In genomic region chr6:138570716-138571020, GRCh38 we compare ENCODE assay signal across 15 cellular contexts.
DNase-seq lines count a peak whose midpoint lies in the region; ATAC-seq and TF ChIP-seq lines count a peak whose summit lies in the region.
"Had no signal": no experiment of that assay in that cellular context is flagged by ENCODE, and none has a peak within 500 bp of the region (broad histone marks: within the 10 kb centered on the region; RNA-seq: fewer than 3 reads in every experiment).

No MANE protein-coding gene starts in this region.

- H2BK12ac ChIP-seq in trophoblast cell (ENCODE audit: low read length), result no peak overlapping the region

- peaks cover 10 to 12% of the 10 kb centered on the region in 2 experiments for H3K4me1 ChIP-seq in trophoblast cell (ENCODE audit: control insufficient read depth in 1 of 2, insufficient read depth in 2 of 2, low read length in 2 of 2)

- H3K36me3 Mint-ChIP-seq in activated CD4-positive, alpha-beta T cell treated with anti-CD3 and anti-CD28 coated beads, Interleukin-2, amount 10 ng/mL, durations not matched to agents 24 days and 14 days (ENCODE audit: low read depth), result no peaks in the 10 kb centered on the region
- H3K36me3 Mint-ChIP-seq in type B pancreatic cell, result no peaks in the 10 kb centered on the region
- H3K36me3 Mint-ChIP-seq: natural killer cell treated with Interleukin-12 subunit alpha and Interleukin-12 subunit beta and Interleukin-15 and Interleukin-18, amount 100 ng/mL, for 72 hours had no signal

- no peak overlapping the region for H4K8ac ChIP-seq in trophoblast cell (ENCODE audit: low read depth, low read length)

- no peak overlapping the region for H3K27ac Mint-ChIP-seq in activated CD4-positive, alpha-beta T cell treated with anti-CD3 and anti-CD28 coated beads, Interleukin-2, amount 10 ng/mL, durations not matched to agents 24 days and 14 days
- no peak overlapping the region for H3K27ac Mint-ChIP-seq in type B pancreatic cell
- H3K27ac Mint-ChIP-seq: natural killer cell treated with Interleukin-12 subunit alpha and Interleukin-12 subunit beta and Interleukin-15 and Interleukin-18, amount 100 ng/mL, for 72 hours had no signal

- H2BK5ac ChIP-seq in trophoblast cell (ENCODE audit: low read depth, low read length, poor library complexity), result no peak overlapping the region

- H2AFZ ChIP-seq in trophoblast cell (ENCODE audit: insufficient read depth, low read length, poor library complexity), result no peak overlapping the region

- H3K79me2 ChIP-seq in trophoblast cell (ENCODE audit: control insufficient read depth, insufficient read depth, low read length, poor library complexity), result peaks cover 7% of the 10 kb centered on the region

- no peak overlapping the region for H3K27ac ChIP-seq in trophoblast cell (ENCODE audit: low read depth, low read length)

- no peak overlapping the region for H4K91ac ChIP-seq in trophoblast cell (ENCODE audit: low read depth, low read length)

- peaks cover 5% of the 10 kb centered on the region for H3K79me1 ChIP-seq in trophoblast cell (ENCODE audit: low read length)

- H4K12ac ChIP-seq in trophoblast cell (ENCODE audit: low read depth, low read length), result no peak overlapping the region

- no peaks in the 10 kb centered on the region for H3K27me3 ChIP-seq in trophoblast cell (ENCODE audit: insufficient read depth, low read length)

- H3K9me3 ChIP-seq in trophoblast cell (ENCODE audit: insufficient read depth, low read depth, low read length), result no peaks in the 10 kb centered on the region

- no peak overlapping the region for H3K4ac ChIP-seq in trophoblast cell (ENCODE audit: low read depth, low read length)

- TF ChIP-seq CTCF in retinal pigment epithelial cell (conservative IDR thresholded peaks at IDR 0.05; ENCODE audit: low read depth, low read length) (no peak), type B pancreatic cell (conservative IDR thresholded peaks at IDR 0.05) (no peak)

- H2BK120ac ChIP-seq in trophoblast cell (ENCODE audit: insufficient read depth, low read length, poor library complexity), result no peak overlapping the region

- no peak overlapping the region for H3K4me2 ChIP-seq in trophoblast cell (ENCODE audit: low read length)

- H3K18ac ChIP-seq in trophoblast cell (ENCODE audit: low read length), result no peak overlapping the region

- H3K14ac ChIP-seq in trophoblast cell (ENCODE audit: low read length), result no peak overlapping the region

- H3K27me3 Mint-ChIP-seq in activated CD4-positive, alpha-beta T cell treated with anti-CD3 and anti-CD28 coated beads, Interleukin-2, amount 10 ng/mL, durations not matched to agents 24 days and 14 days, result peaks cover 20% of the 10 kb centered on the region
- H3K27me3 Mint-ChIP-seq in type B pancreatic cell, result no peaks in the 10 kb centered on the region

- H2AK5ac ChIP-seq in trophoblast cell (ENCODE audit: low read length), result no peak overlapping the region

- no peaks in the 10 kb centered on the region for H3K4me1 Mint-ChIP-seq in activated CD4-positive, alpha-beta T cell treated with anti-CD3 and anti-CD28 coated beads, Interleukin-2, amount 10 ng/mL, durations not matched to agents 24 days and 14 days
- peaks cover 19% of the 10 kb centered on the region for H3K4me1 Mint-ChIP-seq in type B pancreatic cell (ENCODE audit: unreplicated experiment)

- H3K4me3 Mint-ChIP-seq in activated CD4-positive, alpha-beta T cell treated with anti-CD3 and anti-CD28 coated beads, Interleukin-2, amount 10 ng/mL, durations not matched to agents 24 days and 14 days, result no peak overlapping the region
- no peak overlapping the region for H3K4me3 Mint-ChIP-seq in type B pancreatic cell
- H3K4me3 Mint-ChIP-seq: natural killer cell treated with Interleukin-12 subunit alpha and Interleukin-12 subunit beta and Interleukin-15 and Interleukin-18, amount 100 ng/mL, for 72 hours had no signal

- WGBS in trophoblast cell (ENCODE audit: extremely low coverage, insufficient coverage, insufficient read length), result no CpG with 5 or more reads among the region's 5 CpGs

- peak overlapping the region; percentile 64 for H3K4me3 ChIP-seq in retinal pigment epithelial cell (ENCODE audit: low read length)
- H3K4me3 ChIP-seq in trophoblast cell (ENCODE audit: low read depth, low read length), result no peak overlapping the region
- H3K4me3 ChIP-seq: skin epidermis had no signal

- H3K9ac ChIP-seq in trophoblast cell (ENCODE audit: low read length), result no peak overlapping the region

- peaks cover 0 to 2% of the 10 kb centered on the region in 2 experiments for H3K36me3 ChIP-seq in trophoblast cell (ENCODE audit: control insufficient read depth in 1 of 2, insufficient read depth in 2 of 2, low read length in 2 of 2)

- H3K23ac ChIP-seq in trophoblast cell (ENCODE audit: low read length), result no peak overlapping the region

- intact Hi-C loops in left ventricle myocardium superior (cut with micrococcal nuclease), result no loop called here
- intact Hi-C loops in activated CD4-positive, alpha-beta T cell treated with anti-CD3 and anti-CD28 coated beads, Interleukin-2, amount 10 ng/mL, durations not matched to agents 24 days and 14 days (cut with micrococcal nuclease), result no loop called here

- H3K9me3 Mint-ChIP-seq in activated CD4-positive, alpha-beta T cell treated with anti-CD3 and anti-CD28 coated beads, Interleukin-2, amount 10 ng/mL, durations not matched to agents 24 days and 14 days, result no peaks in the 10 kb centered on the region
- no peaks in the 10 kb centered on the region for H3K9me3 Mint-ChIP-seq in type B pancreatic cell
- H3K9me3 Mint-ChIP-seq: natural killer cell treated with Interleukin-12 subunit alpha and Interleukin-12 subunit beta and Interleukin-15 and Interleukin-18, amount 100 ng/mL, for 72 hours had no signal

- peak; percentile 23 for ATAC-seq in left ventricle myocardium superior
- ATAC-seq: natural killer cell treated with Interleukin-12 subunit alpha and Interleukin-12 subunit beta and Interleukin-15 and Interleukin-18, amount 100 ng/mL, for 72 hours had no signal

- DNase-seq in NCI-H2107 treated with DMSO at 0.1 percent for 48 hours (lab: John Stamatoyannopoulos, UW; ENCODE audit: unreplicated experiment), result peak; percentile 35
- no peak for DNase-seq in NCI-H2107 (lab: John Stamatoyannopoulos, UW)
- peak; percentile 80 for DNase-seq in NCI-H69 (lab: John Stamatoyannopoulos, UW)
- DNase-seq in left ventricle myocardium superior, result no peak
- DNase-seq in retinal pigment epithelial cell (ENCODE audit: low read depth), result peak; percentile 53
- DNase-seq in activated CD4-positive, alpha-beta T cell treated with anti-CD3 and anti-CD28 coated beads, Interleukin-2, amount 10 ng/mL, durations not matched to agents 24 days and 14 days, result no peak
- no peak for DNase-seq in type B pancreatic cell (ENCODE audit: extremely low spot score, unreplicated experiment)
- no peak for DNase-seq in trophoblast cell
- DNase-seq: activated CD4-positive, alpha-beta T cell treated with anti-CD3 and anti-CD28 coated beads for 48 hours; amygdala; foreskin fibroblast; HCEC 1CT; islet precursor cell had no signal

Comparison
In these comparisons a context has a peak if more than half of its experiments do, and no peak if none do; other contexts are left out.
1. DNase-seq: peak in NCI-H2107 treated with DMSO at 0.1 percent for 48 hours (single experiment), NCI-H69 (single experiment) and retinal pigment epithelial cell (single experiment); none in NCI-H2107 (single experiment), left ventricle myocardium superior (single experiment), activated CD4-positive, alpha-beta T cell treated with anti-CD3 and anti-CD28 coated beads, Interleukin-2, amount 10 ng/mL, durations not matched to agents 24 days and 14 days (single experiment), type B pancreatic cell (single experiment) and trophoblast cell (0 of 2).